11 cellular contexts compared by ENCODE assay signal in genomic region chr19:1285737-1286360, GRCh38. TPM values are rescaled to one million over a fixed set of nuclear protein-coding genes. Genes with fewer than 3 reads are reported as not detected.
DNase-seq lines count a peak whose midpoint lies in the region; ATAC-seq and TF ChIP-seq lines count a peak whose summit lies in the region.
"Had no signal": no experiment of that assay in that cellular context is flagged by ENCODE, and none has a peak within 500 bp of the region (broad histone marks: within the 10 kb centered on the region; RNA-seq: fewer than 3 reads in every experiment).

TSS of gene EFNA2 (plus strand) at chr19:1285873. CDS start at chr19:1286169, 296 bp downstream.

- POLR2A ChIA-PET in activated CD4-positive, alpha-beta T cell treated with anti-CD3 and anti-CD28 coated beads, Interleukin-2, amount 10 ng/mL, durations not matched to agents 7 days and 5 days (lab: Charles Lee) = no interaction called here
- POLR2A ChIA-PET in activated CD8-positive, alpha-beta T cell treated with anti-CD3 and anti-CD28 coated beads for 36 hours (lab: Charles Lee) = no interaction called here

- H3K9me3 ChIP-seq in iPS-18c (ENCODE audit: control insufficient read depth, insufficient read depth, low read length) = no peaks in the 10 kb centered on the region

- no peak for ATAC-seq in activated CD8-positive, alpha-beta T cell treated with anti-CD3 and anti-CD28 coated beads for 36 hours
- ATAC-seq in stimulated activated naive B cell treated with anti-CD40 and anti-IgM and Interleukin-4, amounts not matched to agents 10 μg/mL and 1 μg/mL and 100 μg/mL, for 72 hours (replicated peaks) = no peak
- ATAC-seq in GM19463 (IDR thresholded peaks at IDR 0.05; ENCODE audit: unreplicated experiment) = no peak

- peaks cover 22% of the 10 kb centered on the region for H3K27me3 Mint-ChIP-seq in activated CD4-positive, alpha-beta T cell treated with anti-CD3 and anti-CD28 coated beads, Interleukin-2, amount 10 ng/mL, durations not matched to agents 7 days and 5 days
- H3K27me3 Mint-ChIP-seq in activated CD8-positive, alpha-beta T cell treated with anti-CD3 and anti-CD28 coated beads for 36 hours = peaks cover 25% of the 10 kb centered on the region
- H3K27me3 Mint-ChIP-seq in stimulated activated naive B cell treated with anti-CD40 and anti-IgM and Interleukin-4, amounts not matched to agents 10 μg/mL and 1 μg/mL and 100 μg/mL, for 72 hours = peaks cover 38 to 62% of the 10 kb centered on the region in 2 donors

- CTCF ChIA-PET in activated CD4-positive, alpha-beta T cell treated with anti-CD3 and anti-CD28 coated beads, Interleukin-2, amount 10 ng/mL, durations not matched to agents 7 days and 5 days (lab: Charles Lee) = no interaction called here
- CTCF ChIA-PET in activated CD8-positive, alpha-beta T cell treated with anti-CD3 and anti-CD28 coated beads for 36 hours (lab: Charles Lee) = no interaction called here

- DNase-seq in activated CD4-positive, alpha-beta T cell treated with anti-CD3 and anti-CD28 coated beads, Interleukin-2, amount 10 ng/mL, durations not matched to agents 7 days and 5 days = no peak
- no peak for DNase-seq in activated CD4-positive, alpha-beta T cell treated with anti-CD3 and anti-CD28 coated beads, Interleukin-2, amount 50 U/mL, for 1 hour
- DNase-seq in activated CD8-positive, alpha-beta T cell treated with anti-CD3 and anti-CD28 coated beads for 36 hours = no peak
- DNase-seq in stimulated activated naive B cell treated with anti-CD40 and anti-IgM and Interleukin-4, amounts not matched to agents 10 μg/mL and 1 μg/mL and 100 μg/mL, for 72 hours = no peak
- no peak for DNase-seq in kidney tubule cell (ENCODE audit: low spot score)
- DNase-seq in NCI-H510A (lab: John Stamatoyannopoulos, UW) = no peak
- DNase-seq: AML-193, NCI-H187 treated with DMSO at 0.1 percent for 48 hours, T1000 had no signal

- peak within 1 kb of the TSS; percentile 49 for H3K4me3 Mint-ChIP-seq in activated CD4-positive, alpha-beta T cell treated with anti-CD3 and anti-CD28 coated beads, Interleukin-2, amount 10 ng/mL, durations not matched to agents 7 days and 5 days
- peak within 1 kb of the TSS; percentile 43 for H3K4me3 Mint-ChIP-seq in activated CD8-positive, alpha-beta T cell treated with anti-CD3 and anti-CD28 coated beads for 36 hours
- peak within 1 kb of the TSS; percentile 79 to 81 for H3K4me3 Mint-ChIP-seq in stimulated activated naive B cell treated with anti-CD40 and anti-IgM and Interleukin-4, amounts not matched to agents 10 μg/mL and 1 μg/mL and 100 μg/mL, for 72 hours

- intact Hi-C loops in activated CD8-positive, alpha-beta T cell treated with anti-CD3 and anti-CD28 coated beads for 36 hours (cut with micrococcal nuclease) = no loop called here

- no peaks in the 10 kb centered on the region for H3K9me3 Mint-ChIP-seq in activated CD4-positive, alpha-beta T cell treated with anti-CD3 and anti-CD28 coated beads, Interleukin-2, amount 10 ng/mL, durations not matched to agents 7 days and 5 days
- H3K9me3 Mint-ChIP-seq in activated CD8-positive, alpha-beta T cell treated with anti-CD3 and anti-CD28 coated beads for 36 hours = no peaks in the 10 kb centered on the region
- no peaks in the 10 kb centered on the region for H3K9me3 Mint-ChIP-seq in stimulated activated naive B cell treated with anti-CD40 and anti-IgM and Interleukin-4, amounts not matched to agents 10 μg/mL and 1 μg/mL and 100 μg/mL, for 72 hours

- TF ChIP-seq CTCF in activated CD8-positive, alpha-beta T cell treated with anti-CD3 and anti-CD28 coated beads for 36 hours (IDR thresholded peaks at IDR 0.05) = no peak

- H3K4me1 Mint-ChIP-seq in activated CD4-positive, alpha-beta T cell treated with anti-CD3 and anti-CD28 coated beads, Interleukin-2, amount 10 ng/mL, durations not matched to agents 7 days and 5 days = peaks cover 5% of the 10 kb centered on the region
- peaks cover 2% of the 10 kb centered on the region for H3K4me1 Mint-ChIP-seq in activated CD8-positive, alpha-beta T cell treated with anti-CD3 and anti-CD28 coated beads for 36 hours (ENCODE audit: low read depth)
- H3K4me1 Mint-ChIP-seq in stimulated activated naive B cell treated with anti-CD40 and anti-IgM and Interleukin-4, amounts not matched to agents 10 μg/mL and 1 μg/mL and 100 μg/mL, for 72 hours = peaks cover 10 to 12% of the 10 kb centered on the region in 2 donors

- no peaks in the 10 kb centered on the region for H3K36me3 Mint-ChIP-seq in activated CD4-positive, alpha-beta T cell treated with anti-CD3 and anti-CD28 coated beads, Interleukin-2, amount 10 ng/mL, durations not matched to agents 7 days and 5 days (ENCODE audit: low read depth)
- H3K36me3 Mint-ChIP-seq in activated CD8-positive, alpha-beta T cell treated with anti-CD3 and anti-CD28 coated beads for 36 hours (ENCODE audit: low read depth) = no peaks in the 10 kb centered on the region
- H3K36me3 Mint-ChIP-seq in stimulated activated naive B cell treated with anti-CD40 and anti-IgM and Interleukin-4, amounts not matched to agents 10 μg/mL and 1 μg/mL and 100 μg/mL, for 72 hours = peaks cover 2 to 5% of the 10 kb centered on the region in 2 donors

- H3K4me3 ChIP-seq in iPS-18c (ENCODE audit: insufficient read depth, low read depth, low read length) = peak within 1 kb of the TSS; percentile 55

- no peak within 1 kb of the TSS for H3K27ac Mint-ChIP-seq in activated CD4-positive, alpha-beta T cell treated with anti-CD3 and anti-CD28 coated beads, Interleukin-2, amount 10 ng/mL, durations not matched to agents 7 days and 5 days
- H3K27ac Mint-ChIP-seq in activated CD8-positive, alpha-beta T cell treated with anti-CD3 and anti-CD28 coated beads for 36 hours = no peak within 1 kb of the TSS
- no peak within 1 kb of the TSS for H3K27ac Mint-ChIP-seq in stimulated activated naive B cell treated with anti-CD40 and anti-IgM and Interleukin-4, amounts not matched to agents 10 μg/mL and 1 μg/mL and 100 μg/mL, for 72 hours

RNA-seq across cellular contexts. Expression of gene EFNA2, which starts in this region (rescaled TPM):
- total RNA-seq in activated CD4-positive, alpha-beta T cell treated with anti-CD3 and anti-CD28 coated beads, Interleukin-2, amount 10 ng/mL, durations not matched to agents 7 days and 5 days = not detected
- not detected for total RNA-seq in activated CD8-positive, alpha-beta T cell treated with anti-CD3 and anti-CD28 coated beads for 36 hours
